7 cellular contexts compared by ENCODE assay signal in genomic region chr14:105575012-105575700, GRCh38. TPM values are rescaled to one million over a fixed set of nuclear protein-coding genes. Genes with fewer than 3 reads are reported as not detected.
DNase-seq lines count a peak whose midpoint lies in the region; ATAC-seq and TF ChIP-seq lines count a peak whose summit lies in the region.
"Not testable (repeated sequence)": the region's sequence is repeated elsewhere in the genome, so short reads cannot be mapped to it uniquely, and the experiment has no call there.

No MANE protein-coding gene starts in this region.

- not testable (repeated sequence) for TF ChIP-seq CTCF in foreskin keratinocyte (conservative IDR thresholded peaks at IDR 0.05)

- not testable (repeated sequence) for H3K27me3 ChIP-seq in foreskin keratinocyte

- H3K4me1 ChIP-seq in foreskin keratinocyte: not testable (repeated sequence)

- not testable (repeated sequence) for H3K27ac ChIP-seq in foreskin keratinocyte

- ATAC-seq in GM18861 (IDR thresholded peaks at IDR 0.05; ENCODE audit: unreplicated experiment) (peak; percentile 45), GM19455 (IDR thresholded peaks at IDR 0.05; ENCODE audit: unreplicated experiment) (peak; percentile 55), GM21825 (IDR thresholded peaks at IDR 0.05; ENCODE audit: unreplicated experiment) (peak; percentile 58), HG02973 (IDR thresholded peaks at IDR 0.05; ENCODE audit: unreplicated experiment) (peak; percentile 53), HG03432 (IDR thresholded peaks at IDR 0.05; ENCODE audit: unreplicated experiment) (peak; percentile 59), foreskin keratinocyte (peak; percentile 81)

- DNase-seq in RPMI8226: peak; percentile 21
- DNase-seq in foreskin keratinocyte: not testable (repeated sequence)

RNA-seq across cellular contexts. Expression of gene TMEM121, which starts 48.8 kb away (rescaled TPM):
- total RNA-seq in foreskin keratinocyte: 0.53 and 1.3 TPM in 2 replicates
- polyA plus RNA-seq in foreskin keratinocyte: 0.76 and 1.6 TPM in 2 replicates
